ENCODE assay signal across 17 cellular contexts in genomic region chr1:173426057-173426456, GRCh38.
"Had no signal": no experiment of that assay in that cellular context is flagged by ENCODE, and none has a peak within 500 bp of the region (broad histone marks: within the 10 kb centered on the region; RNA-seq: fewer than 3 reads in every experiment).

No MANE protein-coding gene starts in this region.

- H3K27me3 ChIP-seq: upper lobe of left lung had no signal

- H3K27ac ChIP-seq: prostate gland, skin epidermis, upper lobe of left lung had no signal

- H3K36me3 ChIP-seq: prostate gland, upper lobe of left lung had no signal

- DNase-seq: activated CD4-positive, alpha-beta T cell treated with anti-CD3 and anti-CD28 coated beads for 4 hours; activated CD8-positive, alpha-beta T cell treated with anti-CD3 and anti-CD28 coated beads for 36 hours; activated effector memory CD4-positive, alpha-beta T cell treated with anti-CD3 and anti-CD28 coated beads, Interleukin-2, amount 50 U/mL, for 16 hours; activated T-cell treated with anti-CD3 and anti-CD28 coated beads, Interleukin-2, amount 50 U/mL, for 4 hours; foreskin melanocyte; kidney glomerular epithelial cell; right cardiac atrium; stimulated activated CD4-positive, alpha-beta T cell treated with anti-CD3 and anti-CD28 coated beads, Interleukin-4, amount 100 ng/mL, for 4 hours; stimulated activated CD8-positive, alpha-beta memory T cell treated with anti-CD3 and anti-CD28 coated beads, Interleukin-4, amount 100 ng/mL, for 48 hours; stimulated activated naive CD4-positive, alpha-beta T cell treated with Interleukin-2 at 50 U/mL for 16 hours; T-helper 1 cell; T1000; upper lobe of left lung had no signal

- H3K9me3 ChIP-seq: prostate gland, upper lobe of left lung had no signal

- H3K4me3 ChIP-seq: prostate gland, skin epidermis, upper lobe of left lung had no signal

- ATAC-seq: activated CD8-positive, alpha-beta T cell treated with anti-CD3 and anti-CD28 coated beads for 36 hours; activated naive CD4-positive, alpha-beta T cell treated with anti-CD3 and anti-CD28 coated beads, Interleukin-2, amount 50 U/mL, for 72 hours; activated T-cell treated with anti-CD3 and anti-CD28 coated beads, Interleukin-2, amount 50 U/mL, for 4 hours; right cardiac atrium; WTC11 had no signal
